Comparison of ENCODE assay signal across 19 cellular contexts in the genomic region with DNA sequence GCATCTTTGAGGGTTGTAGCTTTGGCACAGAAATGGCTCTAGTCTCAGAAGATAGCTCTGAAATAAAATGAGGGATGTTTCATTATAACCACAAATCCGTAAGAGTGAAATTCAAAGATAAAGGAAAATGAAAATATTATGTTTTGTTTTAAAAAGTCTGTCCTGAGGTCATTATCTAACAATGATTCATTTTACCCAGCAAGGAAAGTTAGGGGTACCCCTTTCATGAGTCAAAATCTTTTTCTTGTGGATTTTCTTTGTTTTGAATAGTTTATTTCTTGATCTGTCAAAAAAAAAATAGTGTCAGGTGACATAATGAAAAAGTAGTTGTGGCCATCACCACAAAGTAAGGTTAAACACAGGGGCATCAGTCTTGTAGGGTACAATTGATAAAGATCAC. TPM values are rescaled to one million over a fixed set of nuclear protein-coding genes. Genes with fewer than 3 reads are reported as not detected.
DNase-seq lines count a peak whose midpoint lies in the region; ATAC-seq and TF ChIP-seq lines count a peak whose summit lies in the region.
"Had no signal": no experiment of that assay in that cellular context is flagged by ENCODE, and none has a peak within 500 bp of the region (broad histone marks: within the 10 kb centered on the region; RNA-seq: fewer than 3 reads in every experiment).

No MANE protein-coding gene starts in this region.

- intact Hi-C loops in activated CD4-positive, alpha-beta T cell treated with anti-CD3 and anti-CD28 coated beads, Interleukin-2, amount 10 ng/mL, durations not matched to agents 24 days and 14 days (cut with micrococcal nuclease) = no loop called here
- intact Hi-C loops in CD4-positive, alpha-beta T cell (cut with DNase I, micrococcal nuclease) = no loop called here
- intact Hi-C loops in MCF 10A (cut with micrococcal nuclease) = no loop called here

- no peak overlapping the region for H3K4me3 Mint-ChIP-seq in activated CD4-positive, alpha-beta T cell treated with anti-CD3 and anti-CD28 coated beads, Interleukin-2, amount 10 ng/mL, durations not matched to agents 24 days and 14 days
- peak overlapping the region; percentile 9 for H3K4me3 Mint-ChIP-seq in activated naive CD8-positive, alpha-beta T cell treated with anti-CD3 and anti-CD28 coated beads for 36 hours
- peak overlapping the region; percentile 64 to 71 for H3K4me3 Mint-ChIP-seq in stimulated activated naive CD8-positive, alpha-beta T cell treated with anti-CD3 and anti-CD28 coated beads, Interleukin-15, amount 100 ng/mL, for 72 hours
- H3K4me3 Mint-ChIP-seq in CD4-positive, alpha-beta T cell = no peak overlapping the region
- no peak overlapping the region for H3K4me3 Mint-ChIP-seq in MCF 10A (ENCODE audit: unreplicated experiment)
- H3K4me3 Mint-ChIP-seq: B cell; CD4-positive, CD25-positive, alpha-beta regulatory T cell; H9 had no signal

- H3K27ac ChIP-seq in CD4-positive, alpha-beta T cell (ENCODE audit: low read depth, low read length) = no peak overlapping the region

- peaks cover 43% of the 10 kb centered on the region for H3K4me1 Mint-ChIP-seq in activated CD4-positive, alpha-beta T cell treated with anti-CD3 and anti-CD28 coated beads, Interleukin-2, amount 10 ng/mL, durations not matched to agents 24 days and 14 days
- peaks cover 56% of the 10 kb centered on the region for H3K4me1 Mint-ChIP-seq in activated naive CD8-positive, alpha-beta T cell treated with anti-CD3 and anti-CD28 coated beads for 36 hours
- peaks cover 70% of the 10 kb centered on the region for H3K4me1 Mint-ChIP-seq in stimulated activated naive CD8-positive, alpha-beta T cell treated with anti-CD3 and anti-CD28 coated beads, Interleukin-15, amount 100 ng/mL, for 72 hours
- H3K4me1 Mint-ChIP-seq in CD4-positive, alpha-beta T cell (ENCODE audit: low read depth) = peaks cover 31% of the 10 kb centered on the region
- H3K4me1 Mint-ChIP-seq in MCF 10A (ENCODE audit: insufficient read depth, unreplicated experiment) = no peaks in the 10 kb centered on the region

- no peaks in the 10 kb centered on the region for H3K27me3 ChIP-seq in CD4-positive, alpha-beta T cell (ENCODE audit: control insufficient read depth, insufficient read depth, low read length)

- peak overlapping the region; percentile 68 for H3K27ac Mint-ChIP-seq in activated CD4-positive, alpha-beta T cell treated with anti-CD3 and anti-CD28 coated beads, Interleukin-2, amount 10 ng/mL, durations not matched to agents 24 days and 14 days
- H3K27ac Mint-ChIP-seq in activated naive CD4-positive, alpha-beta T cell treated with anti-CD3 and anti-CD28 coated beads, Interleukin-2, amount 50 U/mL, for 72 hours = peak overlapping the region; percentile 32 to 53
- peak overlapping the region; percentile 77 for H3K27ac Mint-ChIP-seq in activated naive CD8-positive, alpha-beta T cell treated with anti-CD3 and anti-CD28 coated beads for 36 hours
- H3K27ac Mint-ChIP-seq in stimulated activated naive CD8-positive, alpha-beta T cell treated with anti-CD3 and anti-CD28 coated beads, Interleukin-15, amount 100 ng/mL, for 72 hours = peak overlapping the region; percentile 80 to 82
- no peak overlapping the region for H3K27ac Mint-ChIP-seq in CD4-positive, alpha-beta T cell
- H3K27ac Mint-ChIP-seq in MCF 10A (ENCODE audit: low read depth, unreplicated experiment) = no peak overlapping the region
- H3K27ac Mint-ChIP-seq: B cell; CD4-positive, CD25-positive, alpha-beta regulatory T cell had no signal

- peaks cover 17% of the 10 kb centered on the region for H3K9me3 Mint-ChIP-seq in activated CD4-positive, alpha-beta T cell treated with anti-CD3 and anti-CD28 coated beads, Interleukin-2, amount 10 ng/mL, durations not matched to agents 24 days and 14 days
- peaks cover 9% of the 10 kb centered on the region in 2 donors for H3K9me3 Mint-ChIP-seq in activated naive CD4-positive, alpha-beta T cell treated with anti-CD3 and anti-CD28 coated beads, Interleukin-2, amount 50 U/mL, for 72 hours
- peaks cover 4% of the 10 kb centered on the region for H3K9me3 Mint-ChIP-seq in activated naive CD8-positive, alpha-beta T cell treated with anti-CD3 and anti-CD28 coated beads for 36 hours
- peaks cover 7 to 10% of the 10 kb centered on the region in 2 donors for H3K9me3 Mint-ChIP-seq in stimulated activated naive CD8-positive, alpha-beta T cell treated with anti-CD3 and anti-CD28 coated beads, Interleukin-15, amount 100 ng/mL, for 72 hours
- H3K9me3 Mint-ChIP-seq in CD4-positive, alpha-beta T cell = no peaks in the 10 kb centered on the region
- no peaks in the 10 kb centered on the region for H3K9me3 Mint-ChIP-seq in MCF 10A (ENCODE audit: unreplicated experiment)
- H3K9me3 Mint-ChIP-seq: H9 had no signal

- CTCF ChIA-PET in CD4-positive, alpha-beta T cell (lab: Charles Lee) = interaction anchor here (0.9 to 1.8 kb wide), 6 partner anchors 10 to 37 kb away, joined by 3 to 7 read pairs (median 3); no protein-coding TSS in a partner anchor
- CTCF ChIA-PET in MCF 10A (lab: Yijun Ruan, JAX) = interaction anchor here (1.0 to 1.2 kb wide), 2 partner anchors 15 to 23 kb away, joined by 3 read pairs; no protein-coding TSS in a partner anchor

- no peaks in the 10 kb centered on the region for H3K27me3 Mint-ChIP-seq in activated CD4-positive, alpha-beta T cell treated with anti-CD3 and anti-CD28 coated beads, Interleukin-2, amount 10 ng/mL, durations not matched to agents 24 days and 14 days
- no peaks in the 10 kb centered on the region for H3K27me3 Mint-ChIP-seq in activated naive CD8-positive, alpha-beta T cell treated with anti-CD3 and anti-CD28 coated beads for 36 hours
- no peaks in the 10 kb centered on the region for H3K27me3 Mint-ChIP-seq in stimulated activated naive CD8-positive, alpha-beta T cell treated with anti-CD3 and anti-CD28 coated beads, Interleukin-15, amount 100 ng/mL, for 72 hours
- H3K27me3 Mint-ChIP-seq in CD4-positive, alpha-beta T cell = no peaks in the 10 kb centered on the region
- peaks cover 35% of the 10 kb centered on the region for H3K27me3 Mint-ChIP-seq in MCF 10A (ENCODE audit: insufficient read depth, unreplicated experiment)
- H3K27me3 Mint-ChIP-seq: CD4-positive, CD25-positive, alpha-beta regulatory T cell had no signal

- DNase-seq in activated CD4-positive, alpha-beta T cell treated with anti-CD3 and anti-CD28 coated beads, Interleukin-2, amount 10 ng/mL, durations not matched to agents 24 days and 14 days = no peak
- DNase-seq in activated CD4-positive, alpha-beta T cell treated with anti-CD3 and anti-CD28 coated beads for 48 hours = no peak
- DNase-seq in activated naive CD4-positive, alpha-beta T cell treated with anti-CD3 and anti-CD28 coated beads, Interleukin-2, amount 50 U/mL, for 72 hours (ENCODE audit: low spot score in 2 of 2) = no peak
- DNase-seq in activated naive CD4-positive, alpha-beta T cell (lab: John Stamatoyannopoulos, UW) = no peak
- DNase-seq in activated naive CD8-positive, alpha-beta T cell treated with anti-CD3 and anti-CD28 coated beads for 36 hours = no peak
- no peak for DNase-seq in stimulated activated naive CD8-positive, alpha-beta T cell treated with anti-CD3 and anti-CD28 coated beads, Interleukin-15, amount 100 ng/mL, for 72 hours
- DNase-seq in CD4-positive, alpha-beta T cell = no peak
- DNase-seq in MCF 10A (ENCODE audit: unreplicated experiment) = no peak
- DNase-seq: CD4-positive, CD25-positive, alpha-beta regulatory T cell; GF-D8; H9; KBM-7; NCI-H1417; NCI-H187; NCI-H2227 treated with DMSO at 0.1 percent for 48 hours; NCI-H510A treated with DMSO at 0.1 percent for 48 hours; NCI-H774; RPMI8226 had no signal

- no peak for TF ChIP-seq CTCF in CD4-positive, alpha-beta T cell (IDR thresholded peaks at IDR 0.05)
- TF ChIP-seq CTCF in MCF 10A (IDR thresholded peaks at IDR 0.05; ENCODE audit: unreplicated experiment) = no peak

- POLR2A ChIA-PET in CD4-positive, alpha-beta T cell (lab: Charles Lee) = interaction anchor here (0.8 to 1.6 kb wide), 4 partner anchors 18 to 89 kb away, joined by 3 to 5 read pairs (median 4); partner anchors contain the start of gene HBS1L
- POLR2A ChIA-PET in MCF 10A (lab: Yijun Ruan, JAX) = interaction anchor here (0.6 kb wide), 1 partner anchor 67 kb away, joined by 3 read pairs; the partner anchor contains the start of gene HBS1L

- H3K36me3 Mint-ChIP-seq in activated CD4-positive, alpha-beta T cell treated with anti-CD3 and anti-CD28 coated beads, Interleukin-2, amount 10 ng/mL, durations not matched to agents 24 days and 14 days (ENCODE audit: low read depth) = peaks cover 5% of the 10 kb centered on the region
- peaks cover 8 to 11% of the 10 kb centered on the region in 2 donors for H3K36me3 Mint-ChIP-seq in activated naive CD4-positive, alpha-beta T cell treated with anti-CD3 and anti-CD28 coated beads, Interleukin-2, amount 50 U/mL, for 72 hours
- H3K36me3 Mint-ChIP-seq in activated naive CD8-positive, alpha-beta T cell treated with anti-CD3 and anti-CD28 coated beads for 36 hours = peaks cover 14% of the 10 kb centered on the region
- H3K36me3 Mint-ChIP-seq in CD4-positive, alpha-beta T cell (ENCODE audit: low read depth) = no peaks in the 10 kb centered on the region
- no peaks in the 10 kb centered on the region for H3K36me3 Mint-ChIP-seq in MCF 10A (ENCODE audit: insufficient read depth, unreplicated experiment)
- H3K36me3 Mint-ChIP-seq: CD4-positive, CD25-positive, alpha-beta regulatory T cell had no signal

- peak; percentile 41 to 67 for ATAC-seq in activated naive CD4-positive, alpha-beta T cell treated with anti-CD3 and anti-CD28 coated beads, Interleukin-2, amount 50 U/mL, for 72 hours
- peak; percentile 65 for ATAC-seq in stimulated activated naive CD8-positive, alpha-beta T cell treated with anti-CD3 and anti-CD28 coated beads, Interleukin-15, amount 100 ng/mL, for 72 hours
- no peak for ATAC-seq in CD4-positive, alpha-beta T cell (ENCODE audit: poor library complexity)

- BruUV-seq in MCF 10A (replicated peaks; lab: Mats Ljungman, UMichigan) = no TSS peak

- no peaks in the 10 kb centered on the region for H3K9me3 ChIP-seq in CD4-positive, alpha-beta T cell (ENCODE audit: control insufficient read depth, low read length)

RNA-seq across cellular contexts. Expression of gene MYB, which starts 59.7 kb away (rescaled TPM):
- total RNA-seq in activated CD4-positive, alpha-beta T cell treated with anti-CD3 and anti-CD28 coated beads, Interleukin-2, amount 10 ng/mL, durations not matched to agents 24 days and 14 days = 44.1 and 44.2 TPM in 2 replicates
- 10 to 100 TPM; 23.8 to 54.9 TPM for total RNA-seq in activated naive CD4-positive, alpha-beta T cell treated with anti-CD3 and anti-CD28 coated beads, Interleukin-2, amount 50 U/mL, for 72 hours
- total RNA-seq in activated naive CD8-positive, alpha-beta T cell treated with anti-CD3 and anti-CD28 coated beads for 36 hours = 10 to 100 TPM; 36.6 to 37.2 TPM
- 1 to 10 TPM; 2.0 to 2.6 TPM for total RNA-seq in CD4-positive, alpha-beta T cell
- not detected in 2 replicates for total RNA-seq in MCF 10A (2022)

Comparison
In these comparisons a context has a peak if more than half of its experiments do, and no peak if none do; other contexts are left out.
1. H3K27ac Mint-ChIP-seq: peak in activated CD4-positive, alpha-beta T cell treated with anti-CD3 and anti-CD28 coated beads, Interleukin-2, amount 10 ng/mL, durations not matched to agents 24 days and 14 days (single experiment), activated naive CD4-positive, alpha-beta T cell treated with anti-CD3 and anti-CD28 coated beads, Interleukin-2, amount 50 U/mL, for 72 hours (2 of 2), activated naive CD8-positive, alpha-beta T cell treated with anti-CD3 and anti-CD28 coated beads for 36 hours (single experiment) and stimulated activated naive CD8-positive, alpha-beta T cell treated with anti-CD3 and anti-CD28 coated beads, Interleukin-15, amount 100 ng/mL, for 72 hours (2 of 2); none in CD4-positive, alpha-beta T cell (single experiment) and MCF 10A (single experiment).
2. H3K4me3 Mint-ChIP-seq: peak in activated naive CD8-positive, alpha-beta T cell treated with anti-CD3 and anti-CD28 coated beads for 36 hours (single experiment) and stimulated activated naive CD8-positive, alpha-beta T cell treated with anti-CD3 and anti-CD28 coated beads, Interleukin-15, amount 100 ng/mL, for 72 hours (2 of 2); none in activated CD4-positive, alpha-beta T cell treated with anti-CD3 and anti-CD28 coated beads, Interleukin-2, amount 10 ng/mL, durations not matched to agents 24 days and 14 days (single experiment), CD4-positive, alpha-beta T cell (single experiment) and MCF 10A (single experiment).
3. RNA of gene MYB, which starts 59.7 kb away (total RNA-seq): 23.8 to 54.9 TPM in activated naive CD4-positive, alpha-beta T cell treated with anti-CD3 and anti-CD28 coated beads, Interleukin-2, amount 50 U/mL, for 72 hours, 44.1 to 44.2 TPM in activated CD4-positive, alpha-beta T cell treated with anti-CD3 and anti-CD28 coated beads, Interleukin-2, amount 10 ng/mL, durations not matched to agents 24 days and 14 days and 36.6 to 37.2 TPM in activated naive CD8-positive, alpha-beta T cell treated with anti-CD3 and anti-CD28 coated beads for 36 hours; 2.0 to 2.6 TPM in CD4-positive, alpha-beta T cell and not detected in MCF 10A; every median in the first group is over 4 times any median in the second.